38 cellular contexts compared by ENCODE assay signal in the genomic region with DNA sequence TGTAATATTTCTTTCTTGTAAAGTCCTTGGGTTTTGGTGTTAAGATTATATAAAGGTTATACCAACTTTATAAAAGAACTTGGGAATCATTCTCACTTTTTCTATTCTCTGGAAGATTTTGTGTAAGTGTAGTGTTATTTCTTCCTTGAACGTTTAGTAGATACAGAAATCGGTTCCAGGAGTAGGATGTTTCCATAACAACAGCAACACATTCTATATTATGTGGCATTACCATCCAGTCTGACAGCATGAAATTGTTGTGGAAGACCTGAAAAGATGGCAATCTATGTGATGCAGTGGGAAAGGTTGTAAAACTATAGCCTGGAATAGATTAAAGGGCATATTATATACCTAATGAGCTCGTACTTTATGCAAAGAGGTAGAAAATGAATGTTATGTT. TPM values are rescaled to one million over a fixed set of nuclear protein-coding genes. Genes with fewer than 3 reads are reported as not detected.
"Had no signal": no experiment of that assay in that cellular context is flagged by ENCODE, and none has a peak within 500 bp of the region (broad histone marks: within the 10 kb centered on the region; RNA-seq: fewer than 3 reads in every experiment).

No MANE protein-coding gene starts in this region.

- H3K4me3 ChIP-seq: MG63 had no signal

- DNase-seq: Karpas-422, Kasumi-1, MG63, MM.1S, MV-4-11, NCI-H1048, NCI-H1092, NCI-H1092 treated with DMSO at 0.1 percent for 48 hours, NCI-H1105, NCI-H1105 treated with DMSO at 0.1 percent for 48 hours, NCI-H1417, NCI-H1417 treated with DMSO at 0.1 percent for 48 hours, NCI-H1436, NCI-H1436 treated with DMSO at 0.1 percent for 48 hours, NCI-H146, NCI-H1694, NCI-H1694 treated with DMSO at 0.1 percent for 48 hours, NCI-H187, NCI-H1930, NCI-H2029, NCI-H2029 treated with DMSO at 0.1 percent for 48 hours, NCI-H2081, NCI-H2081 treated with DMSO at 0.1 percent for 48 hours, NCI-H2107, NCI-H2171, NCI-H2171 treated with DMSO at 0.1 percent for 48 hours, NCI-H2227 treated with DMSO at 0.1 percent for 48 hours, NCI-H226, NCI-H345, NCI-H446, NCI-H446 treated with DMSO at 0.1 percent for 48 hours, NCI-H510A, NCI-H510A treated with DMSO at 0.1 percent for 48 hours, NCI-H524 had no signal

- H3K9me3 ChIP-seq: MG63 had no signal

- H3K27me3 ChIP-seq: MG63 had no signal

- H3K36me3 ChIP-seq: MG63 had no signal

RNA-seq across cellular contexts. Expression of a gene that starts 13.8 kb away (rescaled TPM):
- total RNA-seq: LHCN-M2, M059J, MCF 10A, NCI-H460 had no signal
